In genomic region chr10:6052247-6053221, GRCh38 we compare ENCODE assay signal across 8 cellular contexts. TPM values are rescaled to one million over a fixed set of nuclear protein-coding genes. Genes with fewer than 3 reads are reported as not detected.
A peak's percentile ranks its signal among the peaks of the same experiment; 100 is the strongest.
DNase-seq lines count a peak whose midpoint lies in the region; ATAC-seq and TF ChIP-seq lines count a peak whose summit lies in the region.

No MANE protein-coding gene starts in this region.

- DNase-seq in Ammon's horn (ENCODE audit: low spot score) (peak; percentile 35), WTC11 (ENCODE audit: low spot score) (no peak)
- DNase-seq in activated CD4-positive, alpha-beta T cell treated with anti-CD3 and anti-CD28 coated beads, Interleukin-2, amount 10 ng/mL, durations not matched to agents 7 days and 5 days = peak; percentile 78
- peak; percentile 86 for DNase-seq in stimulated activated CD8-positive, alpha-beta memory T cell treated with anti-CD3 and anti-CD28 coated beads, Interleukin-4, amount 100 ng/mL, for 48 hours

- H3K4me1 Mint-ChIP-seq in activated CD4-positive, alpha-beta T cell treated with anti-CD3 and anti-CD28 coated beads, Interleukin-2, amount 10 ng/mL, durations not matched to agents 7 days and 5 days = peaks cover 87% of the 10 kb centered on the region
- peaks cover 12% of the 10 kb centered on the region for H3K4me1 Mint-ChIP-seq in WTC11

- H3K27ac Mint-ChIP-seq in activated CD4-positive, alpha-beta T cell treated with anti-CD3 and anti-CD28 coated beads, Interleukin-2, amount 10 ng/mL, durations not matched to agents 7 days and 5 days = peak overlapping the region; percentile 89
- no peak overlapping the region for H3K27ac Mint-ChIP-seq in WTC11

- CTCF ChIA-PET in activated CD4-positive, alpha-beta T cell treated with anti-CD3 and anti-CD28 coated beads, Interleukin-2, amount 10 ng/mL, durations not matched to agents 7 days and 5 days (lab: Charles Lee) = interaction anchor here (1.2 to 4.2 kb wide), 5 partner anchors 24 to 150 kb away, joined by 3 to 18 read pairs (median 8); partner anchors contain the start of gene PFKFB3
- CTCF ChIA-PET in WTC11 (lab: Charles Lee) = no interaction called here

- peaks cover 70% of the 10 kb centered on the region for H3K36me3 Mint-ChIP-seq in activated CD4-positive, alpha-beta T cell treated with anti-CD3 and anti-CD28 coated beads, Interleukin-2, amount 10 ng/mL, durations not matched to agents 7 days and 5 days (ENCODE audit: low read depth)
- no peaks in the 10 kb centered on the region for H3K36me3 Mint-ChIP-seq in WTC11

- POLR2A ChIA-PET in activated CD4-positive, alpha-beta T cell treated with anti-CD3 and anti-CD28 coated beads, Interleukin-2, amount 10 ng/mL, durations not matched to agents 7 days and 5 days (lab: Charles Lee) = interaction anchor here (0.6 kb wide), 1 partner anchor 146 kb away, joined by 3 read pairs; no protein-coding TSS in a partner anchor
- POLR2A ChIA-PET in WTC11 (lab: Charles Lee) = no interaction called here

- H3K4me3 Mint-ChIP-seq in activated CD4-positive, alpha-beta T cell treated with anti-CD3 and anti-CD28 coated beads, Interleukin-2, amount 10 ng/mL, durations not matched to agents 7 days and 5 days = peak overlapping the region; percentile 73
- H3K4me3 Mint-ChIP-seq in WTC11 = no peak overlapping the region

- ATAC-seq in HG02763 (IDR thresholded peaks at IDR 0.05; ENCODE audit: unreplicated experiment) = peak; percentile 35
- ATAC-seq in esophagus mucosa = peak; percentile 27
- no peak for ATAC-seq in GM18858 (IDR thresholded peaks at IDR 0.05; ENCODE audit: unreplicated experiment)
- no peak for ATAC-seq in WTC11
- no peak for ATAC-seq in GM19455 (IDR thresholded peaks at IDR 0.05; ENCODE audit: unreplicated experiment)

- no peak for TF ChIP-seq CTCF in WTC11 (IDR thresholded peaks at IDR 0.05)

- no peaks in the 10 kb centered on the region for H3K27me3 Mint-ChIP-seq in activated CD4-positive, alpha-beta T cell treated with anti-CD3 and anti-CD28 coated beads, Interleukin-2, amount 10 ng/mL, durations not matched to agents 7 days and 5 days
- H3K27me3 Mint-ChIP-seq in WTC11 (ENCODE audit: low read depth) = no peaks in the 10 kb centered on the region

- H3K9me3 Mint-ChIP-seq in activated CD4-positive, alpha-beta T cell treated with anti-CD3 and anti-CD28 coated beads, Interleukin-2, amount 10 ng/mL, durations not matched to agents 7 days and 5 days = no peaks in the 10 kb centered on the region
- H3K9me3 Mint-ChIP-seq in WTC11 = no peaks in the 10 kb centered on the region

TF ChIP-seq in WTC11, 78 proteins besides CTCF, POLR2A, EP300 and RAD21:
- TF ChIP-seq ERG (CRISPR knock-in tag; IDR thresholded peaks at IDR 0.05) (no peak), FOXK1 (CRISPR knock-in tag; IDR thresholded peaks at IDR 0.05) (no peak)
- TF ChIP-seq, protein P1, sequence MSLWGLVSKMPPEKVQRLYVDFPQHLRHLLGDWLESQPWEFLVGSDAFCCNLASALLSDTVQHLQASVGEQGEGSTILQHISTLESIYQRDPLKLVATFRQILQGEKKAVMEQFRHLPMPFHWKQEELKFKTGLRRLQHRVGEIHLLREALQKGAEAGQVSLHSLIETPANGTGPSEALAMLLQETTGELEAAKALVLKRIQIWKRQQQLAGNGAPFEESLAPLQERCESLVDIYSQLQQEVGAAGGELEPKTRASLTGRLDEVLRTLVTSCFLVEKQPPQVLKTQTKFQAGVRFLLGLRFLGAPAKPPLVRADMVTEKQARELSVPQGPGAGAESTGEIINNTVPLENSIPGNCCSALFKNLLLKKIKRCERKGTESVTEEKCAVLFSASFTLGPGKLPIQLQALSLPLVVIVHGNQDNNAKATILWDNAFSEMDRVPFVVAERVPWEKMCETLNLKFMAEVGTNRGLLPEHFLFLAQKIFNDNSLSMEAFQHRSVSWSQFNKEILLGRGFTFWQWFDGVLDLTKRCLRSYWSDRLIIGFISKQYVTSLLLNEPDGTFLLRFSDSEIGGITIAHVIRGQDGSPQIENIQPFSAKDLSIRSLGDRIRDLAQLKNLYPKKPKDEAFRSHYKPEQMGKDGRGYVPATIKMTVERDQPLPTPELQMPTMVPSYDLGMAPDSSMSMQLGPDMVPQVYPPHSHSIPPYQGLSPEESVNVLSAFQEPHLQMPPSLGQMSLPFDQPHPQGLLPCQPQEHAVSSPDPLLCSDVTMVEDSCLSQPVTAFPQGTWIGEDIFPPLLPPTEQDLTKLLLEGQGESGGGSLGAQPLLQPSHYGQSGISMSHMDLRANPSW (CRISPR knock-in tag; conservative IDR thresholded peaks at IDR 0.05; ENCODE audit: low read depth) = no peak
TF ChIP-seq in WTC11: peak in this region for 0.

RNA-seq across cellular contexts. Expression of gene IL2RA, which starts 9.6 kb away (rescaled TPM):
- total RNA-seq in activated CD4-positive, alpha-beta T cell treated with anti-CD3 and anti-CD28 coated beads, Interleukin-2, amount 10 ng/mL, durations not matched to agents 7 days and 5 days = 100 to 1,000 TPM; 124 to 142 TPM
- total RNA-seq in esophagus mucosa (1.4 TPM), WTC11 (2021) (0.31 to 0.41 TPM (median 0.32 TPM) in 3 replicates)

RNA-seq across cellular contexts. Expression of gene RBM17, which starts 36.3 kb away (rescaled TPM):
- total RNA-seq in activated CD4-positive, alpha-beta T cell treated with anti-CD3 and anti-CD28 coated beads, Interleukin-2, amount 10 ng/mL, durations not matched to agents 7 days and 5 days = 100 to 1,000 TPM; 164 to 177 TPM
- total RNA-seq in esophagus mucosa (57.5 TPM), WTC11 (2021) (117 to 160 TPM (median 118 TPM) in 3 replicates)

Comparison
In these comparisons a context has a peak if more than half of its experiments do, and no peak if none do; other contexts are left out.
1. ATAC-seq: peak in HG02763 (single experiment) and esophagus mucosa (single experiment); none in GM18858 (single experiment), WTC11 (single experiment) and GM19455 (single experiment).
2. RNA of gene IL2RA, which starts 9.6 kb away (total RNA-seq): 124 to 142 TPM in activated CD4-positive, alpha-beta T cell treated with anti-CD3 and anti-CD28 coated beads, Interleukin-2, amount 10 ng/mL, durations not matched to agents 7 days and 5 days; 1.4 TPM in esophagus mucosa (single experiment) and 0.31 to 0.41 TPM in WTC11; every median in the first group is over 10 times any median in the second.